14 cellular contexts compared by ENCODE assay signal in the genomic region with DNA sequence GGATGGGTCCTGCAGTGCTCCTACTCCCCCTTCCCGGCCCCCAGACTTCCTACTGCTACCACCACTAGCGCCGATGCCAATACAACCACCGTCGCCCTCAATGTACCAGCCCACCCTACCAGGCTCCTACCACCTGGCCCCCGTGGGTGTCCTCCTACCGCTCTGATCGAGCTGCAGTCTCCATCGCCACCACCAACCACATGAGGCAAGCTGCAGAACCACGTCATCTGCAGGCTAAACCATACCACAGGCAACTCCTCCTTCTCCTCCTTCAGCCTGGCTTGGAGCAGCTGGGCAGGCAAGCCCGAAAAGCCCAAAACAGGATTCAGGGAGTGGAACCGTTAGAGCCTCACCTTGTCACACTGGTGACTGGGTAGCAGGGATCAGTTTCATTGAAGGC. TPM values are rescaled to one million over a fixed set of nuclear protein-coding genes. Genes with fewer than 3 reads are reported as not detected.
"Had no signal": no experiment of that assay in that cellular context is flagged by ENCODE, and none has a peak within 500 bp of the region (broad histone marks: within the 10 kb centered on the region; RNA-seq: fewer than 3 reads in every experiment).

No MANE protein-coding gene starts in this region.

RNA-seq across cellular contexts. Expression of gene SPATA31C1, which starts 19.6 kb away (rescaled TPM):
- total RNA-seq: stomach, subcutaneous adipose tissue, suprapubic skin, temporal lobe, thoracic aorta, thyroid gland, tibial nerve, transverse colon, upper lobe of left lung, upper lobe of right lung, ureter, vagina had no signal

RNA-seq across cellular contexts. Expression of gene SPATA31E1, which starts 54.7 kb away (rescaled TPM):
- total RNA-seq: stomach, subcutaneous adipose tissue, suprapubic skin, temporal lobe, thoracic aorta, tibial nerve, transverse colon, upper lobe of left lung, upper lobe of right lung, ureter, urinary bladder, uterus, vagina had no signal
